ENCODE assay signal across 14 cellular contexts in genomic region chr17:77315010-77315409, GRCh38.
"Had no signal": no experiment of that assay in that cellular context is flagged by ENCODE, and none has a peak within 500 bp of the region (broad histone marks: within the 10 kb centered on the region; RNA-seq: fewer than 3 reads in every experiment).

No MANE protein-coding gene starts in this region.

- H3K4me3 Mint-ChIP-seq: activated CD4-positive, alpha-beta T cell treated with anti-CD3 and anti-CD28 coated beads for 36 hours; activated CD8-positive, alpha-beta T cell treated with anti-CD3 and anti-CD28 coated beads for 36 hours; activated naive CD8-positive, alpha-beta T cell treated with anti-CD3 and anti-CD28 coated beads for 36 hours; activated T-cell treated with anti-CD3 and anti-CD28 coated beads, Interleukin-2, amount 50 U/mL, for 72 hours; central memory CD8-positive, alpha-beta T cell; neural progenitor cell; stimulated activated effector memory CD8-positive, alpha-beta T cell treated with anti-CD3 and anti-CD28 coated beads, Interleukin-12 subunit alpha, Interleukin-12 subunit beta, amount 100 ng/mL, for 72 hours; T-helper 17 cell had no signal

- H2AFZ ChIP-seq: neural progenitor cell had no signal

- DNase-seq: activated CD4-positive, alpha-beta T cell treated with anti-CD3 and anti-CD28 coated beads for 36 hours; activated CD8-positive, alpha-beta T cell treated with anti-CD3 and anti-CD28 coated beads for 36 hours; activated naive CD8-positive, alpha-beta T cell treated with anti-CD3 and anti-CD28 coated beads for 36 hours; activated T-cell treated with anti-CD3 and anti-CD28 coated beads, Interleukin-2, amount 50 U/mL, for 72 hours; cortex of kidney; effector memory CD4-positive, alpha-beta T cell; foreskin keratinocyte; T-helper 17 cell had no signal

- H3K4me3 ChIP-seq: neural progenitor cell, pancreas had no signal

- H3K27me3 ChIP-seq: foreskin keratinocyte, neural progenitor cell, pancreas had no signal

- H3K36me3 ChIP-seq: neural progenitor cell, pancreas had no signal

- H3K9me3 ChIP-seq: pancreas had no signal

- H3K36me3 Mint-ChIP-seq: activated naive CD8-positive, alpha-beta T cell treated with anti-CD3 and anti-CD28 coated beads for 36 hours; brain; neural progenitor cell had no signal

- H3K27ac Mint-ChIP-seq: activated CD4-positive, alpha-beta T cell treated with anti-CD3 and anti-CD28 coated beads for 36 hours; activated CD8-positive, alpha-beta T cell treated with anti-CD3 and anti-CD28 coated beads for 36 hours; activated naive CD8-positive, alpha-beta T cell treated with anti-CD3 and anti-CD28 coated beads for 36 hours; activated T-cell treated with anti-CD3 and anti-CD28 coated beads, Interleukin-2, amount 50 U/mL, for 72 hours; neural progenitor cell; stimulated activated effector memory CD8-positive, alpha-beta T cell treated with anti-CD3 and anti-CD28 coated beads, Interleukin-12 subunit alpha, Interleukin-12 subunit beta, amount 100 ng/mL, for 72 hours; T-helper 17 cell had no signal

- FAIRE-seq: pancreas had no signal

- H3K9ac ChIP-seq: neural progenitor cell had no signal

- H3K9me3 Mint-ChIP-seq: activated CD8-positive, alpha-beta T cell treated with anti-CD3 and anti-CD28 coated beads for 36 hours; activated naive CD8-positive, alpha-beta T cell treated with anti-CD3 and anti-CD28 coated beads for 36 hours; activated T-cell treated with anti-CD3 and anti-CD28 coated beads, Interleukin-2, amount 50 U/mL, for 72 hours; central memory CD8-positive, alpha-beta T cell; neural progenitor cell; stimulated activated effector memory CD8-positive, alpha-beta T cell treated with anti-CD3 and anti-CD28 coated beads, Interleukin-12 subunit alpha, Interleukin-12 subunit beta, amount 100 ng/mL, for 72 hours had no signal

- ATAC-seq: activated CD4-positive, alpha-beta T cell treated with anti-CD3 and anti-CD28 coated beads for 36 hours; activated CD8-positive, alpha-beta T cell treated with anti-CD3 and anti-CD28 coated beads for 36 hours; activated T-cell treated with anti-CD3 and anti-CD28 coated beads, Interleukin-2, amount 50 U/mL, for 72 hours; foreskin keratinocyte; left colon; pancreas; stimulated activated effector memory CD8-positive, alpha-beta T cell treated with anti-CD3 and anti-CD28 coated beads, Interleukin-12 subunit alpha, Interleukin-12 subunit beta, amount 100 ng/mL, for 72 hours; T-helper 17 cell had no signal

- H3K27ac ChIP-seq: foreskin keratinocyte, neural progenitor cell, pancreas had no signal

- H3K27me3 Mint-ChIP-seq: activated CD4-positive, alpha-beta T cell treated with anti-CD3 and anti-CD28 coated beads for 36 hours; activated CD8-positive, alpha-beta T cell treated with anti-CD3 and anti-CD28 coated beads for 36 hours; activated naive CD8-positive, alpha-beta T cell treated with anti-CD3 and anti-CD28 coated beads for 36 hours; central memory CD8-positive, alpha-beta T cell had no signal
